In the genomic region with DNA sequence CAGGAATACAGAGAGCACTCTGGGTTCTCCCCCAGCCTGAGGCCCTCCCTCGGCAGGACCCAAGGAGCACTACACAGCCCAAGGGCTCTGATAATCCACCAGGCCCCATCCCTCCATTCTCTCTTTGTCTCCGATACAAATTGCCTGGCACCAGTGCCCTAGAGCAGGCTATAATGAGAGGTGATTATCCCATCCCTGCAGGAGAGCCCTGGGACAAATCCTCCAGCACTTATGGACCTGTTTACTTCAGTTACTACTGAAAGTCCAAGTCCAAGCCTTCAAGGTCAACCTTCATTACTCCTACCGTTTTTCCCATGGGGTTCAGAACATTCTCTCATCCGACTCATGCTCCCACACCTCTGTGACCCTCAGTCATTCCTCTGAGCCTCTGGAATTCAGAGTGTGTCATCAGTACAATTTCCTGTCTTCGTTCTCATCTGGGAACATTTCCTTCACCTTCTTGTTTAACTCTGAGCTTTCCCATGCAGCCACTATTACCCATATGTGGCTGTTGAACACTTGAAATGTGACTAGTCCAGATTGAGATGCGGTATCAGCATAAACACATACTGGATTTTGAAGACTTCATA, we compare ENCODE assay signal across 10 cellular contexts.
DNase-seq lines count a peak whose midpoint lies in the region; ATAC-seq and TF ChIP-seq lines count a peak whose summit lies in the region.
"Had no signal": no experiment of that assay in that cellular context is flagged by ENCODE, and none has a peak within 500 bp of the region (broad histone marks: within the 10 kb centered on the region; RNA-seq: fewer than 3 reads in every experiment).

No MANE protein-coding gene starts in this region.

- no peaks in the 10 kb centered on the region for H3K36me3 ChIP-seq in PC-9 (ENCODE audit: low read depth)
- H3K36me3 ChIP-seq: ovary had no signal

- H3K27me3 ChIP-seq in PC-9 (ENCODE audit: insufficient read depth, low read depth), result no peaks in the 10 kb centered on the region
- H3K27me3 ChIP-seq: ovary had no signal

- H3K9me3 ChIP-seq in PC-9 (ENCODE audit: insufficient read depth, low read depth), result no peaks in the 10 kb centered on the region
- H3K9me3 ChIP-seq: ovary had no signal

- no TSS peak for BruUV-seq in PC-9 (replicated peaks; lab: Mats Ljungman, UMichigan)

- CTCF ChIA-PET in PC-9 (lab: Charles Lee), result no interaction called here

- H3K4me1 Mint-ChIP-seq in osteocyte (ENCODE audit: unreplicated experiment), result peaks cover 40% of the 10 kb centered on the region
- H3K4me1 Mint-ChIP-seq: activated CD8-positive, alpha-beta memory T cell treated with anti-CD3 and anti-CD28 coated beads, Interleukin-2, amount 10 ng/mL, durations not matched to agents 7 days and 5 days had no signal

- H3K27ac Mint-ChIP-seq in osteocyte (ENCODE audit: unreplicated experiment), result peak overlapping the region; percentile 66
- H3K27ac Mint-ChIP-seq: activated CD8-positive, alpha-beta memory T cell treated with anti-CD3 and anti-CD28 coated beads, Interleukin-2, amount 10 ng/mL, durations not matched to agents 7 days and 5 days had no signal

- H3K9me2 ChIP-seq in PC-9 (ENCODE audit: insufficient read depth), result no peaks in the 10 kb centered on the region

- no peak overlapping the region for H2AFZ ChIP-seq in PC-9

- H3K27me3 Mint-ChIP-seq in osteocyte (ENCODE audit: unreplicated experiment), result no peaks in the 10 kb centered on the region

- H3F3A ChIP-seq in PC-9 (ENCODE audit: insufficient read depth, low read depth), result no peaks in the 10 kb centered on the region

- H3K79me2 ChIP-seq in PC-9 (ENCODE audit: low read depth), result no peaks in the 10 kb centered on the region

- H4K20me1 ChIP-seq in PC-9 (ENCODE audit: insufficient read depth), result no peaks in the 10 kb centered on the region

- 0 out of 2 replicates have a peak, but pooled peaks cover 7% of the 10 kb centered on the region for H3K4me1 ChIP-seq in PC-9 (replicated peaks; ENCODE audit: insufficient read depth)

- no peak for ATAC-seq in HG03469 (IDR thresholded peaks at IDR 0.05; ENCODE audit: unreplicated experiment)
- ATAC-seq: activated CD8-positive, alpha-beta memory T cell treated with anti-CD3 and anti-CD28 coated beads, Interleukin-2, amount 10 ng/mL, durations not matched to agents 7 days and 5 days had no signal

- intact Hi-C loops in PC-9 (cut with micrococcal nuclease; ENCODE audit: unreplicated experiment), result no loop called here

- no peaks in the 10 kb centered on the region for H3K36me3 Mint-ChIP-seq in osteocyte (ENCODE audit: unreplicated experiment)
- H3K36me3 Mint-ChIP-seq: activated CD8-positive, alpha-beta memory T cell treated with anti-CD3 and anti-CD28 coated beads, Interleukin-2, amount 10 ng/mL, durations not matched to agents 7 days and 5 days had no signal

- 0 out of 2 replicates have a peak overlapping the region, but pooled peaks have one; percentile 46 for H3K27ac ChIP-seq in PC-9

- DNase-seq in GM03348 (ENCODE audit: low spot score) (peak; percentile 57), PC-9 (peak in 1 of 2 experiments; percentile 48), epithelial cell of esophagus (ENCODE audit: low read depth) (peak; percentile 90), osteocyte (ENCODE audit: extremely low spot score, unreplicated experiment) (no peak), GM20000 (ENCODE audit: low spot score) (no peak), NCI-H1436 treated with DMSO at 0.1 percent for 48 hours (lab: John Stamatoyannopoulos, UW) (no peak), NCI-H345 (lab: John Stamatoyannopoulos, UW) (no peak)
- DNase-seq: activated CD8-positive, alpha-beta memory T cell treated with anti-CD3 and anti-CD28 coated beads, Interleukin-2, amount 10 ng/mL, durations not matched to agents 7 days and 5 days; ovary had no signal

- H3K4me2 ChIP-seq in PC-9, result no peak overlapping the region

- POLR2A ChIA-PET in PC-9 (lab: Charles Lee; ENCODE audit: unreplicated experiment), result no interaction called here

- H3K4me3 ChIP-seq in PC-9 (no peak overlapping the region), epithelial cell of esophagus (ENCODE audit: low read length) (no peak overlapping the region)
- H3K4me3 ChIP-seq: ovary had no signal

- peak overlapping the region; percentile 2 for H3K4me3 Mint-ChIP-seq in osteocyte (ENCODE audit: unreplicated experiment)
- H3K4me3 Mint-ChIP-seq: activated CD8-positive, alpha-beta memory T cell treated with anti-CD3 and anti-CD28 coated beads, Interleukin-2, amount 10 ng/mL, durations not matched to agents 7 days and 5 days had no signal

- no peaks in the 10 kb centered on the region for H3K9me3 Mint-ChIP-seq in osteocyte (ENCODE audit: unreplicated experiment)

- TF ChIP-seq CTCF in PC-9 (conservative IDR thresholded peaks at IDR 0.05), result no peak
- TF ChIP-seq CTCF in epithelial cell of esophagus (IDR thresholded peaks at IDR 0.05; ENCODE audit: insufficient read depth, low read depth, low read length, missing control alignments), result no peak
- TF ChIP-seq CTCF in osteocyte (IDR thresholded peaks at IDR 0.05), result no peak
- TF ChIP-seq CTCF in GM20000 (IDR thresholded peaks at IDR 0.05; ENCODE audit: extremely low read depth, missing control alignments), result no peak

Comparison
In these comparisons a context has a peak if more than half of its experiments do, and no peak if none do; other contexts are left out.
1. DNase-seq: peak in GM03348 (single experiment) and epithelial cell of esophagus (single experiment); none in osteocyte (single experiment), GM20000 (single experiment), NCI-H1436 treated with DMSO at 0.1 percent for 48 hours (single experiment) and NCI-H345 (single experiment).